Comparison of ENCODE assay signal across 23 cellular contexts in the genomic region with DNA sequence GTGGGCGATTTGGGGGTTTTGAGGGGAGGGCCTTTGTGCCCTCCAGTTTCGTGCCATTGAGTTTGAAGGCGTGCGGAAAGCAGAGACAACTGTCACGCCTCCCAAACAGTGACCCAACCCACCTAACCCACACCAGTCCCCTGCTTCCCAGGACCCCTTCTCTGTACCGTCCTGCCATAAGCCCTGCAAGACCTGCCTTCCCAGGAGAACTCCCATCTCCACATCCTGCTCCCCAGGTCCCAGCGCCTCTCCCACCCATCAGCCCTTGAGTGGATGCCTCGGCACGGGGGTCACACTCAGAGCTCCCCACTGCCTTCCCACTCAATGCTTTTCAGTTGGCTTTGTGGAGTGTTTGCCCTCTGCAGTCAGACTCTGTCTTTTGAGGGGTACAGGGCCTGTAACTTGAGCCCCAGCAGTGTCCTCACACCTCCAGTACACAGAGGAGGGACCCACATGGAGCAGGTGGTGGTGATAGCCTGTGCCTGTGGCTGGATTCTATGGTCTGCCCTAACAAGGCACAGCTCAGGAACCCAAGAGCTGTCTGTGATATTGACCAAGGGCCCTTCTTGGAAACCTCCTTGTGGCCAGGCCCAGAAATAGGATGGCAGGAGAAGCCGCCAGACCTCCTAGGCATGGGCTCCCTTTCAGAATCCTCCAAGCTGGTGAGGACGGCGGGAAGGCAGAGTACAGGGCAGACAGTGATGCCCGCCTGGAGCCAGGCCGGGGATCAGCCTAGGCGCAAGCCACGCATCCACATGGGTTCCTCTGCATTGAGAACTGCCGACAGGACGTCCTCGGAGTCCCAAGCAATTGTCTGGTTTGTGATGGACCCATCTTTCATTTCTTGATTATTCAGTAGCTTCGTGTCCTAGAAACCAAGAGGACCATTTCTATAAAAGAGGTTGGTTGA. TPM values are rescaled to one million over a fixed set of nuclear protein-coding genes. Genes with fewer than 3 reads are reported as not detected.
A peak's percentile ranks its signal among the peaks of the same experiment; 100 is the strongest.
DNase-seq lines count a peak whose midpoint lies in the region; ATAC-seq, FAIRE-seq and TF ChIP-seq lines count a peak whose summit lies in the region.
"Had no signal": no experiment of that assay in that cellular context is flagged by ENCODE, and none has a peak within 500 bp of the region (broad histone marks: within the 10 kb centered on the region; RNA-seq: fewer than 3 reads in every experiment).

No MANE protein-coding gene starts in this region.

- H3K9ac ChIP-seq in PC-3 (ENCODE audit: low read length) (no peak overlapping the region), endodermal cell (ENCODE audit: extremely low read depth, low read length, poor library complexity, severe bottlenecking) (no peak overlapping the region), trophoblast cell (ENCODE audit: low read length) (no peak overlapping the region)

- peak overlapping the region; percentile 28 for H2AK5ac ChIP-seq in trophoblast cell (ENCODE audit: low read length)

- H3K79me2 ChIP-seq in ACC112 (ENCODE audit: control insufficient read depth, insufficient read depth, low read length, unreplicated experiment) (no peaks in the 10 kb centered on the region), PC-3 (ENCODE audit: low read length) (no peaks in the 10 kb centered on the region), trophoblast cell (ENCODE audit: control insufficient read depth, insufficient read depth, low read length, poor library complexity) (peaks cover 10% of the 10 kb centered on the region)

- H3K4me2 ChIP-seq in PC-3 (ENCODE audit: low read length) (no peak overlapping the region), trophoblast cell (ENCODE audit: low read length) (no peak overlapping the region)

- H3K36me3 ChIP-seq in ACC112 (ENCODE audit: insufficient read depth, low read length): no peaks in the 10 kb centered on the region
- H3K36me3 ChIP-seq in PC-3 (ENCODE audit: low read depth, low read length): no peaks in the 10 kb centered on the region
- H3K36me3 ChIP-seq in endodermal cell (ENCODE audit: control insufficient read depth, insufficient read depth, low read length): no peaks in the 10 kb centered on the region
- no peaks in the 10 kb centered on the region for H3K36me3 ChIP-seq in trophoblast cell (ENCODE audit: control insufficient read depth in 1 of 2, insufficient read depth in 2 of 2, low read length in 2 of 2)
- no peaks in the 10 kb centered on the region for H3K36me3 ChIP-seq in upper lobe of left lung
- H3K36me3 ChIP-seq: breast epithelium had no signal

- FAIRE-seq in frontal cortex (lab: Jason Lieb, UNC): no peak
- FAIRE-seq: G401.6, urothelium cell line had no signal

- no peaks in the 10 kb centered on the region for H3K36me3 Mint-ChIP-seq in endodermal cell (ENCODE audit: low read depth)
- H3K36me3 Mint-ChIP-seq: natural killer cell had no signal

- CTCF ChIA-PET in PC-3 (lab: Charles Lee): interaction anchor here (1.0 kb wide), 1 partner anchor 243 kb away, joined by 3 read pairs; no protein-coding TSS in a partner anchor

- H3K9me3 ChIP-seq in PC-3 (ENCODE audit: low read length) (no peaks in the 10 kb centered on the region), endodermal cell (ENCODE audit: control insufficient read depth, low read length) (no peaks in the 10 kb centered on the region), trophoblast cell (ENCODE audit: insufficient read depth, low read depth, low read length) (peaks cover 2% of the 10 kb centered on the region), upper lobe of left lung (no peaks in the 10 kb centered on the region)
- H3K9me3 ChIP-seq: breast epithelium had no signal

- H3K4me1 ChIP-seq in ACC112 (ENCODE audit: control insufficient read depth, insufficient read depth, low read length, unreplicated experiment) (peaks cover 55% of the 10 kb centered on the region), PC-3 (ENCODE audit: insufficient read depth, low read length) (peaks cover 67% of the 10 kb centered on the region), endodermal cell (ENCODE audit: control insufficient read depth, insufficient read depth, low read length) (peaks cover 17% of the 10 kb centered on the region), trophoblast cell (ENCODE audit: control insufficient read depth in 1 of 2, insufficient read depth in 2 of 2, low read length in 2 of 2) (peaks cover 53 to 59% of the 10 kb centered on the region in 2 experiments), upper lobe of left lung (peaks cover 17 to 59% (median 37%) of the 10 kb centered on the region in 4 donors)

- peak overlapping the region; percentile 6 for H3K18ac ChIP-seq in trophoblast cell (ENCODE audit: low read length)

- H3K27ac ChIP-seq in ACC112 (ENCODE audit: low read depth, low read length): peak overlapping the region; percentile 94
- peak overlapping the region; percentile 82; the same call in 1 of the 2 replicates for H3K27ac ChIP-seq in PC-3 (ENCODE audit: low read length)
- no peak overlapping the region for H3K27ac ChIP-seq in endodermal cell (ENCODE audit: low read depth, low read length)
- H3K27ac ChIP-seq in trophoblast cell (ENCODE audit: low read depth, low read length): no peak overlapping the region
- H3K27ac ChIP-seq in upper lobe of left lung: no peak overlapping the region

- no peak overlapping the region for H3K27ac Mint-ChIP-seq in endodermal cell
- H3K27ac Mint-ChIP-seq: T-helper 1 cell treated with Interleukin-12 subunit alpha and Interleukin-12 subunit beta and Interleukin-4 antibody, amounts not matched to agents 30 μg/mL and 1 μg/mL, for 36 hours had no signal

- H3K4ac ChIP-seq in trophoblast cell (ENCODE audit: low read depth, low read length): no peak overlapping the region

- H4K12ac ChIP-seq in trophoblast cell (ENCODE audit: low read depth, low read length): no peak overlapping the region

- H4K91ac ChIP-seq in trophoblast cell (ENCODE audit: low read depth, low read length): peak overlapping the region; percentile 13

- no peak for TF ChIP-seq POLR2A in upper lobe of left lung (IDR thresholded peaks at IDR 0.05)

- ATAC-seq in PC-3 (no peak), upper lobe of left lung (ENCODE audit: low FRiP score in 2 of 2) (no peak)
- ATAC-seq: activated naive CD8-positive, alpha-beta T cell treated with anti-CD3 and anti-CD28 coated beads, Interleukin-2, amount 50 U/mL, for 24 hours; natural killer cell; stimulated activated naive CD8-positive, alpha-beta T cell treated with anti-CD3 and anti-CD28 coated beads, Interleukin-15, amount 100 ng/mL, for 72 hours had no signal

- no TSS peak for BruUV-seq in PC-3 (replicated peaks; lab: Mats Ljungman, UMichigan)

- H2BK120ac ChIP-seq in trophoblast cell (ENCODE audit: insufficient read depth, low read length, poor library complexity): peak overlapping the region; percentile 5

- no peaks in the 10 kb centered on the region for H4K20me1 ChIP-seq in PC-3 (ENCODE audit: low read length)

- intact Hi-C loops in PC-3 (cut with micrococcal nuclease): loop anchor here (1.0 kb wide), 1 partner anchor 19 kb away; no protein-coding TSS in a partner anchor

- WGBS in endodermal cell (ENCODE audit: insufficient coverage in 1 of 2, insufficient read length in 1 of 2), 2 experiments: 92 to 95% methylated on average over 16 to 20 of the region's 20 CpGs
- WGBS in trophoblast cell (ENCODE audit: extremely low coverage, insufficient coverage, insufficient read length): no CpG with 5 or more reads among the region's 20 CpGs
- 97 to 98% methylated on average over 16 to 20 of the region's 20 CpGs for WGBS in upper lobe of left lung, 2 donors

- peaks cover 63% of the 10 kb centered on the region for H3K79me1 ChIP-seq in trophoblast cell (ENCODE audit: low read length)

- H2AFZ ChIP-seq in ACC112 (ENCODE audit: low read length, unreplicated experiment) (no peak overlapping the region), PC-3 (ENCODE audit: low read length) (no peak overlapping the region), trophoblast cell (ENCODE audit: insufficient read depth, low read length, poor library complexity) (no peak overlapping the region)

- H2BK5ac ChIP-seq in trophoblast cell (ENCODE audit: low read depth, low read length, poor library complexity): no peak overlapping the region

- no peak overlapping the region for H4K8ac ChIP-seq in trophoblast cell (ENCODE audit: low read depth, low read length)

- DNase-seq in PC-3 (no peak), endodermal cell (peak; percentile 45), trophoblast cell (no peak), SKM-1 (lab: John Stamatoyannopoulos, UW; ENCODE audit: unreplicated experiment) (no peak), DMS114 treated with DMSO at 0.1 percent for 48 hours (lab: John Stamatoyannopoulos, UW; ENCODE audit: unreplicated experiment) (no peak), frontal cortex (ENCODE audit: low spot score in 2 of 2) (no peak), upper lobe of left lung (no peak)
- DNase-seq: activated CD4-positive, alpha-beta T cell treated with anti-CD3 and anti-CD28 coated beads, Interleukin-2, amount 50 U/mL, for 1 hour; activated effector memory CD4-positive, alpha-beta T cell treated with Interleukin-2 at 50 U/mL for 16 hours; activated naive CD8-positive, alpha-beta T cell treated with anti-CD3 and anti-CD28 coated beads, Interleukin-2, amount 50 U/mL, for 24 hours; DMS 273 treated with DMSO at 0.1 percent for 48 hours; dorsolateral prefrontal cortex; foreskin melanocyte; natural killer cell; NCI-H774; stimulated activated CD4-positive, alpha-beta T cell treated with anti-CD3 and anti-CD28 coated beads, Interleukin-4, amount 100 ng/mL, for 24 hours; stimulated activated naive CD8-positive, alpha-beta T cell treated with anti-CD3 and anti-CD28 coated beads, Interleukin-15, amount 100 ng/mL, for 72 hours had no signal

- H3K4me1 Mint-ChIP-seq in endodermal cell: peaks cover 22% of the 10 kb centered on the region

- H3K9me3 Mint-ChIP-seq in endodermal cell: no peaks in the 10 kb centered on the region
- H3K9me3 Mint-ChIP-seq: activated naive CD8-positive, alpha-beta T cell treated with anti-CD3 and anti-CD28 coated beads, Interleukin-2, amount 50 U/mL, for 24 hours; natural killer cell; stimulated activated naive CD8-positive, alpha-beta T cell treated with anti-CD3 and anti-CD28 coated beads, Interleukin-15, amount 100 ng/mL, for 72 hours; T-helper 1 cell treated with Interleukin-12 subunit alpha and Interleukin-12 subunit beta and Interleukin-4 antibody, amounts not matched to agents 30 μg/mL and 1 μg/mL, for 36 hours had no signal

- peaks cover 5% of the 10 kb centered on the region for H3F3A ChIP-seq in PC-3 (ENCODE audit: low read length, unreplicated experiment)

- H3K4me3 ChIP-seq in ACC112 (ENCODE audit: low read depth, low read length): no peak overlapping the region
- H3K4me3 ChIP-seq in PC-3 (ENCODE audit: low read length): no peak overlapping the region
- no peak overlapping the region for H3K4me3 ChIP-seq in endodermal cell (ENCODE audit: low read length)
- no peak overlapping the region for H3K4me3 ChIP-seq in trophoblast cell (ENCODE audit: low read depth, low read length)
- no peak overlapping the region for H3K4me3 ChIP-seq in upper lobe of left lung
- H3K4me3 ChIP-seq: breast epithelium, dorsolateral prefrontal cortex had no signal

- no peak overlapping the region for H3K23ac ChIP-seq in trophoblast cell (ENCODE audit: low read length)

- no peaks in the 10 kb centered on the region for H3K27me3 ChIP-seq in ACC112 (ENCODE audit: insufficient read depth, low read length)
- no peaks in the 10 kb centered on the region for H3K27me3 ChIP-seq in PC-3 (ENCODE audit: low read length)
- H3K27me3 ChIP-seq in endodermal cell (ENCODE audit: control insufficient read depth, insufficient read depth, low read length, poor library complexity, severe bottlenecking): no peaks in the 10 kb centered on the region
- no peaks in the 10 kb centered on the region for H3K27me3 ChIP-seq in trophoblast cell (ENCODE audit: insufficient read depth, low read length)
- no peaks in the 10 kb centered on the region for H3K27me3 ChIP-seq in upper lobe of left lung
- H3K27me3 ChIP-seq: breast epithelium, dorsolateral prefrontal cortex had no signal

- TF ChIP-seq EP300 in upper lobe of left lung (IDR thresholded peaks at IDR 0.05): no peak

- peak overlapping the region; percentile 16 for H3K14ac ChIP-seq in trophoblast cell (ENCODE audit: low read length)

- H3K9me2 ChIP-seq in PC-3 (replicated peaks; ENCODE audit: low read length): no peaks in the 10 kb centered on the region

- H3K4me3 Mint-ChIP-seq in endodermal cell: no peak overlapping the region
- H3K4me3 Mint-ChIP-seq: activated naive CD8-positive, alpha-beta T cell treated with anti-CD3 and anti-CD28 coated beads, Interleukin-2, amount 50 U/mL, for 24 hours; CD14-positive monocyte; natural killer cell; stimulated activated naive CD8-positive, alpha-beta T cell treated with anti-CD3 and anti-CD28 coated beads, Interleukin-15, amount 100 ng/mL, for 72 hours; T-helper 1 cell treated with Interleukin-12 subunit alpha and Interleukin-12 subunit beta and Interleukin-4 antibody, amounts not matched to agents 30 μg/mL and 1 μg/mL, for 36 hours had no signal

- TF ChIP-seq CTCF in PC-3 (conservative IDR thresholded peaks at IDR 0.05; ENCODE audit: low read depth, low read length) (no peak), endodermal cell (conservative IDR thresholded peaks at IDR 0.05) (no peak), upper lobe of left lung (IDR thresholded peaks at IDR 0.05) (no peak)

- peaks cover 2% of the 10 kb centered on the region for H3K27me3 Mint-ChIP-seq in endodermal cell (ENCODE audit: insufficient read depth)

- POLR2A ChIA-PET in PC-3 (lab: Charles Lee; ENCODE audit: unreplicated experiment): no interaction called here

- H2BK12ac ChIP-seq in trophoblast cell (ENCODE audit: low read length): peak overlapping the region; percentile 24

RNA-seq across cellular contexts. Expression of a gene that starts 44.4 kb away (rescaled TPM):
- total RNA-seq in PC-3 (2014; rRNA removed) (7.9 and 9.4 TPM in 2 replicates), endodermal cell (10 to 100 TPM; 52.4 to 67.4 TPM), frontal cortex (14.7 TPM), upper lobe of left lung (10 to 100 TPM; 39.6 to 89.0 (median 61.5) TPM)
- polyA plus RNA-seq in endodermal cell (2013, experiment 1 of 2): 16.5 TPM
- polyA plus RNA-seq in endodermal cell (2013, experiment 2 of 2): 16.2 TPM
- polyA plus RNA-seq in trophoblast cell (2013): 108 and 116 TPM in 2 replicates

Comparison
In these comparisons a context has a peak if more than half of its experiments do, and no peak if none do; other contexts are left out.
1. H3K27ac ChIP-seq: peak in ACC112 (single experiment) and PC-3 (single experiment); none in endodermal cell (single experiment), trophoblast cell (single experiment) and upper lobe of left lung (0 of 4).